ENCODE assay signal across 1 cellular context in the genomic region with DNA sequence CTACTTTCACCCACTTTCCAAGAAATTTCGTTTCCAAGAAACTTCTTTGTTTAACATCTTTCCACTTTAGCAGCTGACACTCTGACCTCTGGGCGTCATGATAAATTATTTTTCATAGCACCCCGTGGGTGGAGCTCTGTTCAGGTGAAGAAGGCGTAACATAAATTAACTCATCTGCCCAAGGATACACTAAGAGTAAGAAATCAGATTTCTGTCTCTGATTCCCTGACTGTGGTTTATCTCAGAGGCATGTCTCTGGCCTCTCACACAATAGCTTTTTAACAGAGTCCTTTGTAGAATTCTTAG.
TF ChIP-seq lines count a peak whose summit lies in the region.

No MANE protein-coding gene starts in this region.

TF ChIP-seq in SK-N-SH treated with all-trans-retinoic acid at 6 μM for 48 hours, 23 proteins besides CTCF, POLR2A, EP300 and RAD21 (continued from another document):
- TF ChIP-seq, protein P1, sequence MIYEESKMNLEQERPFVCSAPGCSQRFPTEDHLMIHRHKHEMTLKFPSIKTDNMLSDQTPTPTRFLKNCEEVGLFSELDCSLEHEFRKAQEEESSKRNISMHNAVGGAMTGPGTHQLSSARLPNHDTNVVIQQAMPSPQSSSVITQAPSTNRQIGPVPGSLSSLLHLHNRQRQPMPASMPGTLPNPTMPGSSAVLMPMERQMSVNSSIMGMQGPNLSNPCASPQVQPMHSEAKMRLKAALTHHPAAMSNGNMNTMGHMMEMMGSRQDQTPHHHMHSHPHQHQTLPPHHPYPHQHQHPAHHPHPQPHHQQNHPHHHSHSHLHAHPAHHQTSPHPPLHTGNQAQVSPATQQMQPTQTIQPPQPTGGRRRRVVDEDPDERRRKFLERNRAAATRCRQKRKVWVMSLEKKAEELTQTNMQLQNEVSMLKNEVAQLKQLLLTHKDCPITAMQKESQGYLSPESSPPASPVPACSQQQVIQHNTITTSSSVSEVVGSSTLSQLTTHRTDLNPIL (CRISPR knock-in tag; IDR thresholded peaks at IDR 0.05; ENCODE audit: low read depth) = no peak
- TF ChIP-seq OSR1 (CRISPR knock-in tag; IDR thresholded peaks at IDR 0.05) = no peak
- TF ChIP-seq, protein P2, sequence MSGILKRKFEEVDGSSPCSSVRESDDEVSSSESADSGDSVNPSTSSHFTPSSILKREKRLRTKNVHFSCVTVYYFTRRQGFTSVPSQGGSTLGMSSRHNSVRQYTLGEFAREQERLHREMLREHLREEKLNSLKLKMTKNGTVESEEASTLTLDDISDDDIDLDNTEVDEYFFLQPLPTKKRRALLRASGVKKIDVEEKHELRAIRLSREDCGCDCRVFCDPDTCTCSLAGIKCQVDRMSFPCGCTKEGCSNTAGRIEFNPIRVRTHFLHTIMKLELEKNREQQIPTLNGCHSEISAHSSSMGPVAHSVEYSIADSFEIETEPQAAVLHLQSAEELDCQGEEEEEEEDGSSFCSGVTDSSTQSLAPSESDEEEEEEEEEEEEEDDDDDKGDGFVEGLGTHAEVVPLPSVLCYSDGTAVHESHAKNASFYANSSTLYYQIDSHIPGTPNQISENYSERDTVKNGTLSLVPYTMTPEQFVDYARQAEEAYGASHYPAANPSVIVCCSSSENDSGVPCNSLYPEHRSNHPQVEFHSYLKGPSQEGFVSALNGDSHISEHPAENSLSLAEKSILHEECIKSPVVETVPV (CRISPR knock-in tag; IDR thresholded peaks at IDR 0.05) = no peak
- no peak for TF ChIP-seq ESRRG (CRISPR knock-in tag; IDR thresholded peaks at IDR 0.05)
- TF ChIP-seq RARB (CRISPR knock-in tag; IDR thresholded peaks at IDR 0.05) = no peak
- no peak for TF ChIP-seq SNAI2 (CRISPR knock-in tag; IDR thresholded peaks at IDR 0.05)
- TF ChIP-seq CSDC2 (CRISPR knock-in tag; IDR thresholded peaks at IDR 0.05) = no peak
- no peak for TF ChIP-seq TCF4 (CRISPR knock-in tag; IDR thresholded peaks at IDR 0.05; ENCODE audit: borderline replicate concordance)
- no peak for TF ChIP-seq ARNTL (CRISPR knock-in tag; IDR thresholded peaks at IDR 0.05; ENCODE audit: borderline replicate concordance, low read depth)
- no peak for TF ChIP-seq PPARA (CRISPR knock-in tag; IDR thresholded peaks at IDR 0.05; ENCODE audit: borderline replicate concordance)
- no peak for TF ChIP-seq PATZ1 (CRISPR knock-in tag; IDR thresholded peaks at IDR 0.05; ENCODE audit: borderline replicate concordance)
- no peak for TF ChIP-seq ZNF70 (CRISPR knock-in tag; IDR thresholded peaks at IDR 0.05)
- TF ChIP-seq GLIS3 (CRISPR knock-in tag; IDR thresholded peaks at IDR 0.05) = no peak
- TF ChIP-seq ZFP3 (CRISPR knock-in tag; IDR thresholded peaks at IDR 0.05) = no peak
